Comparison of ENCODE assay signal across 1 cellular context in genomic region chr9:99074902-99075245, GRCh38.
A peak's percentile ranks its signal among the peaks of the same experiment; 100 is the strongest.
TF ChIP-seq lines count a peak whose summit lies in the region.

No MANE protein-coding gene starts in this region.

TF ChIP-seq in K562, 482 proteins besides CTCF, POLR2A, EP300 and RAD21 (continues in another document):
- no peak for TF ChIP-seq MECOM (CRISPR knock-in tag; IDR thresholded peaks at IDR 0.05)
- TF ChIP-seq GATA2 (CRISPR knock-in tag; IDR thresholded peaks at IDR 0.05), result no peak
- peak; percentile 42 for TF ChIP-seq CHD4 (IDR thresholded peaks at IDR 0.05; ENCODE audit: insufficient read depth, insufficient replicate concordance, low read depth, low read length, poor library complexity, severe bottlenecking)
- TF ChIP-seq KDM1A (IDR thresholded peaks at IDR 0.05), result peak; percentile 56 to 74; a peak in 3 of 4 replicates
- TF ChIP-seq MAFF (IDR thresholded peaks at IDR 0.05; ENCODE audit: low read length), result no peak
- TF ChIP-seq ZNF232 (CRISPR knock-in tag; IDR thresholded peaks at IDR 0.05), result no peak
- no peak for TF ChIP-seq ZNF347 (CRISPR knock-in tag; IDR thresholded peaks at IDR 0.05; ENCODE audit: low read depth)
- TF ChIP-seq CBX2 (IDR thresholded peaks at IDR 0.05; ENCODE audit: insufficient read depth, low read length, poor library complexity, severe bottlenecking), result no peak
- TF ChIP-seq KAT7 (CRISPR knock-in tag; IDR thresholded peaks at IDR 0.05; ENCODE audit: borderline replicate concordance), result 0 out of 2 replicates have a peak, but pooled peaks have one; percentile 24
- no peak for TF ChIP-seq ZNF165 (CRISPR knock-in tag; IDR thresholded peaks at IDR 0.05; ENCODE audit: borderline replicate concordance)
- no peak for TF ChIP-seq ZC3H4 (CRISPR knock-in tag; IDR thresholded peaks at IDR 0.05; ENCODE audit: borderline replicate concordance)
- TF ChIP-seq ELF2 (CRISPR knock-in tag; IDR thresholded peaks at IDR 0.05), result 0 out of 2 replicates have a peak, but pooled peaks have one; percentile 23
- peak in 1 of 2 experiments; percentile 59; a peak in 1 of 4 replicates for TF ChIP-seq HDAC1 (IDR thresholded peaks at IDR 0.05)
- TF ChIP-seq, protein P1, sequence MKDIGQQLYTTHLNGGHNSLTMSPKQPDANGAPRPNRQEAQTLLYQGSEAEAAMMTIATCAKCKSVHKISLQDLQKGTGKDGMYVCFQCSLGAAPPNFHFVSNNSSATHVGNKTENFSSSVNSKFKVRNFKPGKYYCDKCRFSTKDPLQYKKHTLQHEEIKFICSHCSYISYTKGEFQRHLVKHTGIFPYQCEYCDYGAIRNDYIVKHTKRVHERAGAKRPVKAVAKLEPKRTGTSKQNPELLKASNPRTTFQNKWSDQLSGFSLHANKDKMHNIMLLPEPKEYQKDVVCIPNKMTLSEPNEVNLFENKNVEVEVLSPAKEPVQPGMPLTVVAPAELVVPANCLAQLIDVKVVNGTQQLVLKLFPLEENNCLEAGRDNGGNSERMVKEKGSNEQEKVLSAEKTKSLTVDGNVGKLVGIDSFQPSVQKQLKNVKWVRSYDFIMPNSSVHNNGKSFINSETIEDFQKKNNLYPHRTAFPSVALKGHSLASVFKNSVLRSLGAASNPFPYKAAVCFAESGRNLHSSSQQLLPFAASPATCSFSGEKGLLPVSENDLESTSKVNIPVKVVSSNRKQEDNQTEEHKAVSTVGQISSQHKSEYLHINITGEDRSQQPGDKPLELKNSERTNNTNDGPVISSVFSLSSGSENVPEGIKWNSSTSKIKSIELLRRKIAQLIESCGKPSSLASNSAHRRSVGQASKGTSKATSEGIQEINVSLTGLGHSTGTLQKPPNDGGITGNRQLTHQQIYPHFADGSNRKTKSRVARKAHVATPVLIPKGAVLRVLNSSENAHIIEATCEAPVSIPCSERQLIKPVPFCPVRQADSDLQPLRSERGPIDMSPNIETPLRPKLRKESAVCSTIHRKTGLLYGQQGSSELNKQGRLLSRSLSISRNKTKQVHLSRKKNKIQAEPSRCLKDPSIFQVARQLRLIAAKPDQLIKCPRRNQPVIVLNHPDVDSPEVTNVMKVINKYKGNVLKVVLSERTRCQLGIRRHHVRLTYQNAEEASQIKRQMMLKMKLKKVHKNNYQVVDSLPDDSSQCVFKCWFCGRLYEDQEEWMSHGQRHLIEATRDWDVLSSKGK (CRISPR knock-in tag; IDR thresholded peaks at IDR 0.05), result 0 out of 2 replicates have a peak, but pooled peaks have one; percentile 60
- 0 out of 2 replicates have a peak, but pooled peaks have one; percentile 12 for TF ChIP-seq ZBTB9 (CRISPR knock-in tag; IDR thresholded peaks at IDR 0.05)
- peak; percentile 45 for TF ChIP-seq SAP30 (IDR thresholded peaks at IDR 0.05; ENCODE audit: borderline replicate concordance, insufficient read depth, low read depth, low read length, poor library complexity, severe bottlenecking)
- TF ChIP-seq, protein P2, sequence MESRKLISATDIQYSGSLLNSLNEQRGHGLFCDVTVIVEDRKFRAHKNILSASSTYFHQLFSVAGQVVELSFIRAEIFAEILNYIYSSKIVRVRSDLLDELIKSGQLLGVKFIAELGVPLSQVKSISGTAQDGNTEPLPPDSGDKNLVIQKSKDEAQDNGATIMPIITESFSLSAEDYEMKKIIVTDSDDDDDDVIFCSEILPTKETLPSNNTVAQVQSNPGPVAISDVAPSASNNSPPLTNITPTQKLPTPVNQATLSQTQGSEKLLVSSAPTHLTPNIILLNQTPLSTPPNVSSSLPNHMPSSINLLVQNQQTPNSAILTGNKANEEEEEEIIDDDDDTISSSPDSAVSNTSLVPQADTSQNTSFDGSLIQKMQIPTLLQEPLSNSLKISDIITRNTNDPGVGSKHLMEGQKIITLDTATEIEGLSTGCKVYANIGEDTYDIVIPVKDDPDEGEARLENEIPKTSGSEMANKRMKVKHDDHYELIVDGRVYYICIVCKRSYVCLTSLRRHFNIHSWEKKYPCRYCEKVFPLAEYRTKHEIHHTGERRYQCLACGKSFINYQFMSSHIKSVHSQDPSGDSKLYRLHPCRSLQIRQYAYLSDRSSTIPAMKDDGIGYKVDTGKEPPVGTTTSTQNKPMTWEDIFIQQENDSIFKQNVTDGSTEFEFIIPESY (CRISPR knock-in tag; IDR thresholded peaks at IDR 0.05), result 0 out of 2 replicates have a peak, but pooled peaks have one; percentile 45
- peak; percentile 98 for TF ChIP-seq RBM25 (IDR thresholded peaks at IDR 0.05; ENCODE audit: low read depth, low read length, severe bottlenecking)
- no peak; the same call in 1 of the 2 replicates for TF ChIP-seq HMG20B (CRISPR knock-in tag; IDR thresholded peaks at IDR 0.05)
- peak; percentile 96 for TF ChIP-seq BCOR (IDR thresholded peaks at IDR 0.05)
- peak; percentile 90; the same call in 1 of the 2 replicates for TF ChIP-seq HDGF (IDR thresholded peaks at IDR 0.05)
- peak; percentile 58 to 70 for TF ChIP-seq RCOR1 (IDR thresholded peaks at IDR 0.05; ENCODE audit: borderline replicate concordance in 1 of 2, low read depth in 2 of 2, low read length in 2 of 2)
- peak; percentile 46 for TF ChIP-seq ATF4 (CRISPR knock-in tag; IDR thresholded peaks at IDR 0.05)
- TF ChIP-seq CBX3 (IDR thresholded peaks at IDR 0.05; ENCODE audit: borderline replicate concordance in 1 of 2, low read length in 2 of 2), result peak in 1 of 2 experiments; percentile 72; a peak in 1 of 3 replicates
- peak; percentile 29; the same call in 1 of the 2 replicates for TF ChIP-seq RBFOX2 (IDR thresholded peaks at IDR 0.05; ENCODE audit: low read depth, low read length)
- peak; percentile 94 for TF ChIP-seq SMARCA5 (IDR thresholded peaks at IDR 0.05)
- TF ChIP-seq HNRNPLL (IDR thresholded peaks at IDR 0.05; ENCODE audit: low read depth, low read length, poor library complexity, severe bottlenecking), result no peak
- 0 out of 2 replicates have a peak, but pooled peaks have one; percentile 9 for TF ChIP-seq ELF4 (CRISPR knock-in tag; IDR thresholded peaks at IDR 0.05)
- 0 out of 2 replicates have a peak, but pooled peaks have one; percentile 27 for TF ChIP-seq ZBTB26 (CRISPR knock-in tag; IDR thresholded peaks at IDR 0.05)
- no peak for TF ChIP-seq MCM7 (IDR thresholded peaks at IDR 0.05)
- 0 out of 2 replicates have a peak, but pooled peaks have one; percentile 14 for TF ChIP-seq ZNF431 (CRISPR knock-in tag; IDR thresholded peaks at IDR 0.05)
- no peak for TF ChIP-seq E2F8 (IDR thresholded peaks at IDR 0.05; ENCODE audit: low read depth, partially characterized antibody)
- TF ChIP-seq PTBP1 (IDR thresholded peaks at IDR 0.05; ENCODE audit: low read depth, low read length), result 0 out of 2 replicates have a peak, but pooled peaks have one; percentile 34
- TF ChIP-seq ELF1 (tag; IDR thresholded peaks at IDR 0.05), result no peak; the same call in 1 of the 2 replicates
- TF ChIP-seq HINFP (tag; conservative IDR thresholded peaks at IDR 0.05; ENCODE audit: low read depth), result 0 out of 2 replicates have a peak, but pooled peaks have one; percentile 27
- TF ChIP-seq ZNF41 (CRISPR knock-in tag; conservative IDR thresholded peaks at IDR 0.05), result peak; percentile 43; the same call in 1 of the 2 replicates
- peak; percentile 46; the same call in 1 of the 2 replicates for TF ChIP-seq MIER1 (IDR thresholded peaks at IDR 0.05; ENCODE audit: low read depth)
- 0 out of 2 replicates have a peak, but pooled peaks have one; percentile 48 for TF ChIP-seq PTRF (tag; IDR thresholded peaks at IDR 0.05)
- 0 out of 4 replicates have a peak, but pooled peaks of 1 of the 2 experiments have one; percentile 3 for TF ChIP-seq SRF (CRISPR knock-in tag; IDR thresholded peaks at IDR 0.05)
- TF ChIP-seq ARID4B (CRISPR knock-in tag; IDR thresholded peaks at IDR 0.05), result 0 out of 2 replicates have a peak, but pooled peaks have one; percentile 12
- TF ChIP-seq ZNF324 (CRISPR knock-in tag; IDR thresholded peaks at IDR 0.05), result 0 out of 2 replicates have a peak, but pooled peaks have one; percentile 1
- 0 out of 2 replicates have a peak, but pooled peaks have one; percentile 1 for TF ChIP-seq ZNF561 (CRISPR knock-in tag; conservative IDR thresholded peaks at IDR 0.05)
- no peak for TF ChIP-seq NFE2L1 (tag; IDR thresholded peaks at IDR 0.05; ENCODE audit: borderline replicate concordance, low read depth)
